ENCODE assay signal across 8 cellular contexts in genomic region chr3:37906734-37907282, GRCh38. TPM values are rescaled to one million over a fixed set of nuclear protein-coding genes. Genes with fewer than 3 reads are reported as not detected.
DNase-seq lines count a peak whose midpoint lies in the region; ATAC-seq, FAIRE-seq and TF ChIP-seq lines count a peak whose summit lies in the region.

No MANE protein-coding gene starts in this region.

- H3K27ac ChIP-seq in esophagus muscularis mucosa (replicated peaks in 1 of 4) (peak overlapping the region; percentile 54 to 72 (median 64)), smooth muscle cell (ENCODE audit: low read depth) (peak overlapping the region; percentile 80), PC-3 (ENCODE audit: low read length) (no peak overlapping the region)
- no peak overlapping the region for H3K27ac ChIP-seq in CD8-positive, alpha-beta T cell (ENCODE audit: low read depth, low read length)

- DNase-seq in esophagus muscularis mucosa (ENCODE audit: extremely low spot score) (no peak), smooth muscle cell (lab: John Stamatoyannopoulos, UW; ENCODE audit: unreplicated experiment) (no peak), PC-3 (no peak), RCC 7860 (ENCODE audit: low spot score) (no peak)
- DNase-seq in CD8-positive, alpha-beta T cell = no peak

- H3K4me3 Mint-ChIP-seq in CD8-positive, alpha-beta T cell = no peak overlapping the region

- no peaks in the 10 kb centered on the region for H3K79me2 ChIP-seq in Loucy (ENCODE audit: insufficient read depth, low read length)
- H3K79me2 ChIP-seq in smooth muscle cell (ENCODE audit: low read depth) = peaks cover 32% of the 10 kb centered on the region
- H3K79me2 ChIP-seq in PC-3 (ENCODE audit: low read length) = no peaks in the 10 kb centered on the region

- H3F3A ChIP-seq in Loucy (ENCODE audit: low read depth) (peaks cover 18% of the 10 kb centered on the region), smooth muscle cell (ENCODE audit: low read depth) (peaks cover 9% of the 10 kb centered on the region), PC-3 (ENCODE audit: low read length, unreplicated experiment) (no peaks in the 10 kb centered on the region)

- H3K36me3 ChIP-seq in Loucy (ENCODE audit: insufficient read depth, low read length) (no peaks in the 10 kb centered on the region), esophagus muscularis mucosa (no peaks in the 10 kb centered on the region), smooth muscle cell (ENCODE audit: low read depth) (no peaks in the 10 kb centered on the region), PC-3 (ENCODE audit: low read depth, low read length) (no peaks in the 10 kb centered on the region)
- H3K36me3 ChIP-seq in CD8-positive, alpha-beta T cell (ENCODE audit: insufficient read depth, low read length) = no peaks in the 10 kb centered on the region

- TF ChIP-seq CTCF in Loucy (conservative IDR thresholded peaks at IDR 0.05; ENCODE audit: low read length) (no peak), esophagus muscularis mucosa (IDR thresholded peaks at IDR 0.05) (no peak), smooth muscle cell (IDR thresholded peaks at IDR 0.05; ENCODE audit: borderline replicate concordance, insufficient read depth, poor library complexity, severe bottlenecking) (no peak), PC-3 (conservative IDR thresholded peaks at IDR 0.05; ENCODE audit: low read depth, low read length) (no peak)
- no peak for TF ChIP-seq CTCF in CD8-positive, alpha-beta T cell (IDR thresholded peaks at IDR 0.05)

- no peaks in the 10 kb centered on the region for H3K9me3 Mint-ChIP-seq in CD8-positive, alpha-beta T cell

- H3K36me3 Mint-ChIP-seq in CD8-positive, alpha-beta T cell = no peaks in the 10 kb centered on the region

- peaks cover 31% of the 10 kb centered on the region for H3K4me1 Mint-ChIP-seq in CD8-positive, alpha-beta T cell (ENCODE audit: low read depth)

- no peak overlapping the region for H3K27ac Mint-ChIP-seq in CD8-positive, alpha-beta T cell

- H3K9me3 ChIP-seq in Loucy (ENCODE audit: insufficient read depth, low read depth, low read length) (no peaks in the 10 kb centered on the region), esophagus muscularis mucosa (no peaks in the 10 kb centered on the region), smooth muscle cell (replicated peaks; ENCODE audit: low read depth) (no peaks in the 10 kb centered on the region), PC-3 (ENCODE audit: low read length) (no peaks in the 10 kb centered on the region)
- H3K9me3 ChIP-seq in CD8-positive, alpha-beta T cell (ENCODE audit: low read length) = no peaks in the 10 kb centered on the region

- H3K27me3 ChIP-seq in Loucy (ENCODE audit: insufficient read depth, low read length, poor library complexity, severe bottlenecking) = no peaks in the 10 kb centered on the region
- no peaks in the 10 kb centered on the region for H3K27me3 ChIP-seq in esophagus muscularis mucosa
- H3K27me3 ChIP-seq in smooth muscle cell (ENCODE audit: low read depth) = no peaks in the 10 kb centered on the region
- H3K27me3 ChIP-seq in PC-3 (ENCODE audit: low read length) = peaks cover 14% of the 10 kb centered on the region; the same call in 1 of the 2 replicates
- no peaks in the 10 kb centered on the region for H3K27me3 ChIP-seq in CD8-positive, alpha-beta T cell (ENCODE audit: insufficient read depth, low read length)

- no TSS peak for BruUV-seq in PC-3 (replicated peaks; lab: Mats Ljungman, UMichigan)

- no peak for FAIRE-seq in RCC 7860 (lab: Jason Lieb, UNC)

- POLR2A ChIA-PET in PC-3 (lab: Charles Lee; ENCODE audit: unreplicated experiment) = no interaction called here
- POLR2A ChIA-PET in CD8-positive, alpha-beta T cell (lab: Charles Lee) = interaction anchor here (0.7 kb wide), 1 partner anchor 20 kb away, joined by 3 read pairs; no protein-coding TSS in a partner anchor

- H3K9ac ChIP-seq in Loucy (ENCODE audit: low read depth, low read length, poor library complexity, severe bottlenecking) (peak overlapping the region; percentile 68), smooth muscle cell (ENCODE audit: low read depth) (peak overlapping the region; percentile 13), PC-3 (ENCODE audit: low read length) (no peak overlapping the region)

- H3K9me2 ChIP-seq in Loucy (replicated peaks; ENCODE audit: low read depth, low read length) (no peaks in the 10 kb centered on the region), PC-3 (replicated peaks; ENCODE audit: low read length) (no peaks in the 10 kb centered on the region)

- peak overlapping the region; percentile 89 for H3K4me2 ChIP-seq in Loucy (ENCODE audit: low read depth, low read length, poor library complexity, severe bottlenecking)
- peak overlapping the region; percentile 61 for H3K4me2 ChIP-seq in smooth muscle cell
- H3K4me2 ChIP-seq in PC-3 (ENCODE audit: low read length) = no peak overlapping the region

- CTCF ChIA-PET in PC-3 (lab: Charles Lee) = no interaction called here
- CTCF ChIA-PET in CD8-positive, alpha-beta T cell (lab: Charles Lee) = no interaction called here

- peaks cover 98% of the 10 kb centered on the region for H3K4me1 ChIP-seq in Loucy (ENCODE audit: insufficient read depth, low read length, poor library complexity, severe bottlenecking)
- peaks cover 50 to 79% (median 62%) of the 10 kb centered on the region in 4 donors for H3K4me1 ChIP-seq in esophagus muscularis mucosa
- H3K4me1 ChIP-seq in smooth muscle cell (ENCODE audit: low read depth) = peaks cover 34% of the 10 kb centered on the region
- no peaks in the 10 kb centered on the region for H3K4me1 ChIP-seq in PC-3 (ENCODE audit: insufficient read depth, low read length)
- H3K4me1 ChIP-seq in CD8-positive, alpha-beta T cell (ENCODE audit: insufficient read depth, low read length) = peaks cover 27% of the 10 kb centered on the region

- intact Hi-C loops in esophagus muscularis mucosa (cut with DNase I) (no loop called here), PC-3 (cut with micrococcal nuclease) (no loop called here)
- intact Hi-C loops in CD8-positive, alpha-beta T cell (cut with DNase I, micrococcal nuclease) = no loop called here

- TF ChIP-seq POLR2A in esophagus muscularis mucosa (IDR thresholded peaks at IDR 0.05; ENCODE audit: low read depth) = no peak

- 67% methylated on average over 5 of the region's 5 CpGs for WGBS in esophagus muscularis mucosa
- 49% methylated on average over 5 of the region's 5 CpGs for WGBS in smooth muscle cell (ENCODE audit: low lambda C conversion rate)

- H3K27me3 Mint-ChIP-seq in CD8-positive, alpha-beta T cell (ENCODE audit: low read depth) = peaks cover 4% of the 10 kb centered on the region

- no peaks in the 10 kb centered on the region for H4K20me1 ChIP-seq in Loucy (ENCODE audit: insufficient read depth, low read length, poor library complexity, severe bottlenecking)
- peaks cover 26% of the 10 kb centered on the region for H4K20me1 ChIP-seq in smooth muscle cell (ENCODE audit: low read depth)
- no peaks in the 10 kb centered on the region for H4K20me1 ChIP-seq in PC-3 (ENCODE audit: low read length)

- ATAC-seq in GM19463 (IDR thresholded peaks at IDR 0.05; ENCODE audit: unreplicated experiment) (peak; percentile 40), GM21526 (IDR thresholded peaks at IDR 0.05; ENCODE audit: low FRiP score, unreplicated experiment) (no peak), PC-3 (no peak)
- ATAC-seq in CD8-positive, alpha-beta T cell = no peak

- TF ChIP-seq EP300 in esophagus muscularis mucosa (IDR thresholded peaks at IDR 0.05) = no peak

- peak overlapping the region; percentile 4; the same call in 1 of the 2 replicates for H2AFZ ChIP-seq in Loucy (ENCODE audit: low read length)
- H2AFZ ChIP-seq in smooth muscle cell (ENCODE audit: low read depth) = no peak overlapping the region
- H2AFZ ChIP-seq in PC-3 (ENCODE audit: low read length) = no peak overlapping the region

- H3K4me3 ChIP-seq in Loucy (ENCODE audit: low read length, poor library complexity, severe bottlenecking) (peak overlapping the region; percentile 62), esophagus muscularis mucosa (no peak overlapping the region), smooth muscle cell (no peak overlapping the region), PC-3 (ENCODE audit: low read length) (no peak overlapping the region)
- no peak overlapping the region for H3K4me3 ChIP-seq in CD8-positive, alpha-beta T cell (ENCODE audit: low read depth, low read length)

RNA-seq across cellular contexts. Expression of gene CTDSPL, which starts 45.1 kb away (rescaled TPM):
- 10 to 100 TPM; 39.9 to 60.6 (median 54.6) TPM for total RNA-seq in esophagus muscularis mucosa
- total RNA-seq in smooth muscle cell = 26.8 and 34.3 TPM in 2 replicates
- polyA plus RNA-seq in smooth muscle cell = 31.3 and 35.7 TPM in 2 replicates
- 6.1 and 11.7 TPM in 2 replicates for total RNA-seq in PC-3 (2014; rRNA removed)
- total RNA-seq in CD8-positive, alpha-beta T cell = under 1 TPM; 0.08 to 0.24 TPM

Comparison
In these comparisons a context has a peak if more than half of its experiments do, and no peak if none do; other contexts are left out.
1. H3K27ac ChIP-seq: peak in esophagus muscularis mucosa (4 of 4) and smooth muscle cell (single experiment); none in PC-3 (single experiment) and CD8-positive, alpha-beta T cell (single experiment).